Comparison of ENCODE assay signal across 8 cellular contexts in genomic region chr1:12047120-12047876, GRCh38. TPM values are rescaled to one million over a fixed set of nuclear protein-coding genes. Genes with fewer than 3 reads are reported as not detected.
DNase-seq lines count a peak whose midpoint lies in the region; ATAC-seq, FAIRE-seq and TF ChIP-seq lines count a peak whose summit lies in the region.

No MANE protein-coding gene starts in this region.

- DNase-seq in AG10803 (ENCODE audit: low read depth), result peak; percentile 31
- peak; percentile 66 for DNase-seq in LHCN-M2 (ENCODE audit: low read depth)
- DNase-seq in astrocyte of the spinal cord (ENCODE audit: low read depth, low spot score), result peak; percentile 40
- DNase-seq in D721Med (ENCODE audit: insufficient read length, low spot score), result no peak
- no peak for DNase-seq in Ammon's horn (ENCODE audit: low spot score)
- no peak for DNase-seq in C1 segment of cervical spinal cord (lab: John Stamatoyannopoulos, UW)
- no peak for DNase-seq in NCI-H2196 treated with DMSO at 0.1 percent for 48 hours (lab: John Stamatoyannopoulos, UW; ENCODE audit: unreplicated experiment)

- peak; percentile 36 for ATAC-seq in GM19463 (IDR thresholded peaks at IDR 0.05; ENCODE audit: unreplicated experiment)

- in situ Hi-C loops in astrocyte of the spinal cord (cut with HindIII; ENCODE audit: low sequenced_read_pairs), result no loop called here

- TF ChIP-seq CTCF in AG10803 (conservative IDR thresholded peaks at IDR 0.05; ENCODE audit: low read length) (no peak), astrocyte of the spinal cord (IDR thresholded peaks at IDR 0.05; ENCODE audit: low read depth, low read length) (no peak), D721Med (IDR thresholded peaks at IDR 0.05; ENCODE audit: insufficient read depth, missing control alignments) (no peak)

- H3K4me3 ChIP-seq in AG10803 (ENCODE audit: low read length) (no peak overlapping the region), astrocyte of the spinal cord (ENCODE audit: low read depth, low read length) (no peak overlapping the region)

- FAIRE-seq in D721Med (lab: Jason Lieb, UNC), result no peak

RNA-seq across cellular contexts. Expression of gene TNFRSF8, which starts 15.8 kb away (rescaled TPM):
- total RNA-seq in LHCN-M2 (2014; rRNA removed), result 0.19 TPM in 1 of 2 replicates, not detected in the other
- not detected for polyA plus RNA-seq in LHCN-M2 (2012)

RNA-seq across cellular contexts. Expression of gene MIIP, which starts 28.0 kb away (rescaled TPM):
- 40.1 and 49.6 TPM in 2 replicates for total RNA-seq in LHCN-M2 (2014; rRNA removed)
- 15.3 TPM for polyA plus RNA-seq in LHCN-M2 (2012)

Comparison
In these comparisons a context has a peak if more than half of its experiments do, and no peak if none do; other contexts are left out.
1. DNase-seq: peak in AG10803 (single experiment), LHCN-M2 (single experiment) and astrocyte of the spinal cord (single experiment); none in D721Med (single experiment), Ammon's horn (single experiment), C1 segment of cervical spinal cord (0 of 14) and NCI-H2196 treated with DMSO at 0.1 percent for 48 hours (single experiment).